ENCODE assay signal across 9 cellular contexts in the genomic region with DNA sequence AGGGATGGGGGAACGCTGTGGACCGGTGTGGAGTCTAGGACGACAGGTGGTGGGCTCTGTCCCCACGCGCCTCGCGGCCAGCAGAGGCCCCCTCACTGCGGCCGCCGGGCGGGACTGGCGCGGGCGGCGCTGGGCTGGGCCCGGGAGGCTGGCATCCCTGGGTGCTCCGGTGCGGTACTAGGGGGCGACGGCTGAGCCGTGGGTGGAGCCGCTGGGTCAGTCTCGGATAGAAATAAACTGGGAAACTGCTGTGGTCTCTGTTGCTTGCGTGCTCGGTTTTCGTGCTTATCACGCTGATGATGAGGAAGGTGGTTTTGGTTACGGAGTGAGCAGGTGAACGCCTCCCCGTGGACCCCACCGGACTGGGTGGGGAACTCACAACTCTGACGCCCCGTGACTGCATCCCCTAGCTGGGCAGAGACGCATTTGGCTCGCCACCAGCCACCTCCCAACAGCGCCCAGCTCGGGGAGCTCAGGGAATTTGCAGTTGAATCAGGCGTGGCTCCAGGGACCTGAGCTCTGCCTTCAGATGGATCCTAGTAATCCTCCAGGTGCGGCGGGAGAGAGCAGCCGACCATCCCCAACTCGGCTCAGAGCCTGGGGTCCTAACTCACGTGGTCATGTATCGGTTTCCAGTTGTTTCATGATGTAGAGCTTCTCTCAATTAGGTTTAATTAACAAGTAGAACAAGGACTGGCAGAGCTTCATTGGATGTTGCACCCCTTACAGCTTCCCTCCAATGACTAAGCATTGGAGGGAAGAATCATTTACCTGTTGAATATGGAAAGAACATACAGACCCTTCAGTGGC.
DNase-seq lines count a peak whose midpoint lies in the region; ATAC-seq and TF ChIP-seq lines count a peak whose summit lies in the region.
"Had no signal": no experiment of that assay in that cellular context is flagged by ENCODE, and none has a peak within 500 bp of the region (broad histone marks: within the 10 kb centered on the region; RNA-seq: fewer than 3 reads in every experiment).

No MANE protein-coding gene starts in this region.

- H3K4me3 ChIP-seq in cardiac fibroblast (replicated peaks in 1 of 2; ENCODE audit: low read depth in 2 of 2, low read length in 2 of 2): peak overlapping the region; percentile 54 to 56
- H3K4me3 ChIP-seq: BLaER1 had no signal

- H3K4me1 Mint-ChIP-seq in stimulated activated naive CD8-positive, alpha-beta T cell treated with anti-CD3 and anti-CD28 coated beads, Interleukin-15, amount 100 ng/mL, for 72 hours: peaks cover 19% of the 10 kb centered on the region

- peaks cover 58% of the 10 kb centered on the region for H3K27me3 Mint-ChIP-seq in stimulated activated naive CD8-positive, alpha-beta T cell treated with anti-CD3 and anti-CD28 coated beads, Interleukin-15, amount 100 ng/mL, for 72 hours

- peak; percentile 62 for ATAC-seq in stimulated activated naive CD8-positive, alpha-beta T cell treated with anti-CD3 and anti-CD28 coated beads, Interleukin-15, amount 100 ng/mL, for 72 hours
- ATAC-seq in GM18861 (IDR thresholded peaks at IDR 0.05; ENCODE audit: unreplicated experiment): no peak

- peak; percentile 5 for TF ChIP-seq CTCF in cardiac fibroblast (IDR thresholded peaks at IDR 0.05; ENCODE audit: low read depth, low read length)

- peak overlapping the region in 1 of 2 donors; percentile 87 for H3K27ac Mint-ChIP-seq in stimulated activated naive CD8-positive, alpha-beta T cell treated with anti-CD3 and anti-CD28 coated beads, Interleukin-15, amount 100 ng/mL, for 72 hours

- DNase-seq in NCI-H2171 treated with DMSO at 0.1 percent for 48 hours (lab: John Stamatoyannopoulos, UW) (peak; percentile 31), NCI-H2171 (lab: John Stamatoyannopoulos, UW) (no peak), NCI-H524 (lab: John Stamatoyannopoulos, UW) (peak; percentile 56 to 70), cardiac fibroblast (ENCODE audit: low read depth in 2 of 2) (peak in 1 of 2 donors; percentile 6), kidney tubule cell (ENCODE audit: low spot score) (peak; percentile 30), foreskin melanocyte (no peak)
- peak; percentile 11 to 14 for DNase-seq in stimulated activated naive CD8-positive, alpha-beta T cell treated with anti-CD3 and anti-CD28 coated beads, Interleukin-15, amount 100 ng/mL, for 72 hours

- no peaks in the 10 kb centered on the region for H3K9me3 Mint-ChIP-seq in stimulated activated naive CD8-positive, alpha-beta T cell treated with anti-CD3 and anti-CD28 coated beads, Interleukin-15, amount 100 ng/mL, for 72 hours

- H3K4me3 Mint-ChIP-seq in stimulated activated naive CD8-positive, alpha-beta T cell treated with anti-CD3 and anti-CD28 coated beads, Interleukin-15, amount 100 ng/mL, for 72 hours: peak overlapping the region; percentile 76

Comparison
In these comparisons a context has a peak if more than half of its experiments do, and no peak if none do; other contexts are left out.
1. DNase-seq: peak in NCI-H2171 treated with DMSO at 0.1 percent for 48 hours (single experiment), NCI-H524 (2 of 2), kidney tubule cell (single experiment) and stimulated activated naive CD8-positive, alpha-beta T cell treated with anti-CD3 and anti-CD28 coated beads, Interleukin-15, amount 100 ng/mL, for 72 hours (2 of 2); none in NCI-H2171 (single experiment) and foreskin melanocyte (single experiment).